ENCODE assay signal across 25 cellular contexts in the genomic region with DNA sequence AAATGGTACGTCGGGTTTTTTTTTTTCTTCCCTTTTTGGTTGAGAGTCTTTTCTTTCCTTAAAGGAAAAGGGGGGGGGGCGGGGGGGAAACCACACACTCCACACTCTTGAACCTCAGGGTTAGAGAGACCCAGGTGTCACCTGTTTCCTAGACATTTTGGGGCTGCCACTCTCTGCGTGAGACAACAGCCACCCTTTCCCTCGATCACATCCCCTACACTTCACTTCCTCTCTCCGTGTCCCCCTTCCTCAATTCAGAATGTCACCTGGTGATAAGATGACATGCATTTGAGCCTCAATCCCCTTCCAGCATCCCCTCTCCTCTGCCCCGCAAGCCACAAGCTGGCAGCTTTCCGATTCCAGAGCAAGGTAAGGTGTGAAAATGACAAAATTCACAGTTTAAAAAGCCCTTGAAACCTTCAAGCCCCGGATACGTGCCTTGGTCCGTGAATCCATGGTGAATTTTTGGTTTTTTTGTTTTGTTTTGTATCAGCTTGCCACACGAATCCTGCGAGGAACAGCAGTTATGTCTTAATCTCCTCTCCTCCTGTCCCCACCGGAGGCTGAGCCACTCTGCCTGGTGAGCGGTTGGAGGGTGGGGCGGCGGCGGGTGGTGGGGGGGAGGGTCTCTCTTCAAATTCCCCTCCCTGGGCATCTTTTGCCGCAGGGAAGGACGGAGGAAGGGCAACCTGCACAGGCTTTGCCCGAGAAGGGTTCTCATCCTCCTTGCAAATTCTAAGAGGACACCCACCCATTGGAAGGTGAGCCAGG. TPM values are rescaled to one million over a fixed set of nuclear protein-coding genes. Genes with fewer than 3 reads are reported as not detected.
DNase-seq lines count a peak whose midpoint lies in the region; ATAC-seq and TF ChIP-seq lines count a peak whose summit lies in the region.
"Had no signal": no experiment of that assay in that cellular context is flagged by ENCODE, and none has a peak within 500 bp of the region (broad histone marks: within the 10 kb centered on the region; RNA-seq: fewer than 3 reads in every experiment).

No MANE protein-coding gene starts in this region.

- no peak overlapping the region for H3K27ac ChIP-seq in neuronal stem cell (replicated peaks; ENCODE audit: low read length)
- no peak overlapping the region for H3K27ac ChIP-seq in upper lobe of right lung
- H3K27ac ChIP-seq: tibial artery had no signal

- no peak for TF ChIP-seq CTCF in brain (conservative IDR thresholded peaks at IDR 0.05)
- TF ChIP-seq CTCF in upper lobe of right lung (IDR thresholded peaks at IDR 0.05) = no peak

- H3K4me3 ChIP-seq in neuronal stem cell (ENCODE audit: low read length in 2 of 2) (no peak overlapping the region), upper lobe of right lung (no peak overlapping the region)
- H3K4me3 ChIP-seq: smooth muscle cell, tibial artery had no signal

- H3K27me3 ChIP-seq in neuronal stem cell (ENCODE audit: control insufficient read depth in 3 of 3, insufficient read depth in 3 of 3, low read depth in 1 of 3, low read length in 3 of 3) = peaks cover 0 to 4% (median 0%) of the 10 kb centered on the region in 3 experiments
- H3K27me3 ChIP-seq in upper lobe of right lung = peaks cover 56% of the 10 kb centered on the region

- peak; percentile 1 for DNase-seq in GF-D8 (lab: John Stamatoyannopoulos, UW)
- DNase-seq in NCI-H82 (lab: John Stamatoyannopoulos, UW) = peak; percentile 63
- DNase-seq in neuronal stem cell (ENCODE audit: low spot score) = no peak
- DNase-seq in kidney glomerular epithelial cell (lab: John Stamatoyannopoulos, UW) = no peak
- DNase-seq in upper lobe of right lung = no peak
- no peak for DNase-seq in stimulated activated CD4-positive, alpha-beta T cell treated with anti-CD3 and anti-CD28 coated beads, Interleukin-4, amount 100 ng/mL, for 24 hours
- DNase-seq: activated CD4-positive, alpha-beta T cell treated with anti-CD3 and anti-CD28 coated beads for 4 hours; activated naive CD4-positive, alpha-beta T cell treated with anti-CD3 and anti-CD28 coated beads, Interleukin-2, amount 10 ng/mL, durations not matched to agents 7 days and 5 days; activated T-cell treated with anti-CD3 and anti-CD28 coated beads, Interleukin-2, amount 50 U/mL, for 72 hours; aorta; CD8-positive, alpha-beta T cell; cerebellar nuclear complex; DMS53; erythroblast; HFFc6; immature natural killer cell; NCI-H1092 treated with DMSO at 0.1 percent for 48 hours; NCI-H774; stimulated activated CD4-positive, alpha-beta T cell treated with anti-CD3 and anti-CD28 coated beads, Interleukin-2, amount 100 ng/mL, for 48 hours; T-cell; tibial artery had no signal

- peaks cover 18 to 41% of the 10 kb centered on the region in 2 donors for H3K36me3 ChIP-seq in neuronal stem cell (replicated peaks in 1 of 2; ENCODE audit: control insufficient read depth in 2 of 2, insufficient read depth in 2 of 2, low read length in 2 of 2)
- H3K36me3 ChIP-seq in upper lobe of right lung = no peaks in the 10 kb centered on the region
- H3K36me3 ChIP-seq: tibial artery had no signal

- H3K4me3 Mint-ChIP-seq in brain = peak overlapping the region; percentile 59 to 95 (median 91)
- H3K4me3 Mint-ChIP-seq: activated naive CD4-positive, alpha-beta T cell treated with anti-CD3 and anti-CD28 coated beads, Interleukin-2, amount 10 ng/mL, durations not matched to agents 7 days and 5 days; activated T-cell treated with anti-CD3 and anti-CD28 coated beads, Interleukin-2, amount 50 U/mL, for 72 hours; CD8-positive, alpha-beta T cell; HFFc6; stimulated activated naive CD8-positive, alpha-beta T cell treated with anti-CD3 and anti-CD28 coated beads, Interleukin-15, Interleukin-2, amounts not matched to agents 100 ng/mL and 50 ng/mL, for 24 hours had no signal

- H3K9ac ChIP-seq in neuronal stem cell (ENCODE audit: low read depth, low read length, poor library complexity) = peak overlapping the region; percentile 37

- H2BK5ac ChIP-seq in neuronal stem cell (ENCODE audit: low read length) = no peak overlapping the region

- H3K18ac ChIP-seq in neuronal stem cell (ENCODE audit: low read length) = no peak overlapping the region

- no peak overlapping the region for H3K4ac ChIP-seq in neuronal stem cell (ENCODE audit: low read length)

- no peak overlapping the region for H3K14ac ChIP-seq in neuronal stem cell (ENCODE audit: low read length)

- peaks cover 21% of the 10 kb centered on the region for H3K79me1 ChIP-seq in neuronal stem cell (ENCODE audit: low read depth, low read length)

- no peak overlapping the region for H3K4me2 ChIP-seq in neuronal stem cell (ENCODE audit: insufficient read depth, low read length, poor library complexity, severe bottlenecking)
- H3K4me2 ChIP-seq: smooth muscle cell had no signal

- peaks cover 4% of the 10 kb centered on the region for H3K27me3 Mint-ChIP-seq in brain

- peaks cover 19 to 23% of the 10 kb centered on the region in 2 donors for H3K4me1 ChIP-seq in neuronal stem cell (ENCODE audit: control insufficient read depth in 2 of 2, insufficient read depth in 1 of 2, low read depth in 1 of 2, low read length in 2 of 2)
- peaks cover 10% of the 10 kb centered on the region for H3K4me1 ChIP-seq in upper lobe of right lung

- no peak for ATAC-seq in upper lobe of right lung
- ATAC-seq in GM18520 (IDR thresholded peaks at IDR 0.05; ENCODE audit: unreplicated experiment) = no peak
- ATAC-seq: activated T-cell treated with anti-CD3 and anti-CD28 coated beads, Interleukin-2, amount 50 U/mL, for 72 hours; CD8-positive, alpha-beta T cell; T-cell had no signal

- no peak overlapping the region for H2BK12ac ChIP-seq in neuronal stem cell (ENCODE audit: low read length)

- H4K91ac ChIP-seq in neuronal stem cell (ENCODE audit: low read depth, low read length, poor library complexity) = no peak overlapping the region

- H4K8ac ChIP-seq in neuronal stem cell (ENCODE audit: low read depth, low read length) = no peak overlapping the region

- H2AFZ ChIP-seq in neuronal stem cell (ENCODE audit: low read length) = no peak overlapping the region

- no peak overlapping the region for H2BK15ac ChIP-seq in neuronal stem cell (ENCODE audit: low read length)

- peak overlapping the region; percentile 60 to 98 (median 93) for H3K27ac Mint-ChIP-seq in brain
- H3K27ac Mint-ChIP-seq: activated naive CD4-positive, alpha-beta T cell treated with anti-CD3 and anti-CD28 coated beads, Interleukin-2, amount 10 ng/mL, durations not matched to agents 7 days and 5 days; activated T-cell treated with anti-CD3 and anti-CD28 coated beads, Interleukin-2, amount 50 U/mL, for 72 hours; CD8-positive, alpha-beta T cell; HFFc6; stimulated activated naive CD8-positive, alpha-beta T cell treated with anti-CD3 and anti-CD28 coated beads, Interleukin-15, Interleukin-2, amounts not matched to agents 100 ng/mL and 50 ng/mL, for 24 hours; T-cell had no signal

- no peak overlapping the region for H2AK5ac ChIP-seq in neuronal stem cell (ENCODE audit: low read depth, low read length)

- H3K9me3 ChIP-seq in neuronal stem cell (replicated peaks in 1 of 2; ENCODE audit: control insufficient read depth in 2 of 2, insufficient read depth in 1 of 2, low read depth in 1 of 2, low read length in 2 of 2) = peaks cover 0 to 2% of the 10 kb centered on the region in 2 donors
- H3K9me3 ChIP-seq in upper lobe of right lung = no peaks in the 10 kb centered on the region
- H3K9me3 ChIP-seq: tibial artery had no signal

- H2BK120ac ChIP-seq in neuronal stem cell (ENCODE audit: low read depth, low read length) = no peak overlapping the region

- peaks cover 51% of the 10 kb centered on the region for H3K4me1 Mint-ChIP-seq in brain

- no peak overlapping the region for H3K23ac ChIP-seq in neuronal stem cell (ENCODE audit: low read depth, low read length, poor library complexity)

- H3K36me3 Mint-ChIP-seq in brain = peaks cover 32% of the 10 kb centered on the region
- H3K36me3 Mint-ChIP-seq: activated naive CD4-positive, alpha-beta T cell treated with anti-CD3 and anti-CD28 coated beads, Interleukin-2, amount 10 ng/mL, durations not matched to agents 7 days and 5 days; CD8-positive, alpha-beta T cell; immature natural killer cell; T-cell had no signal

- WGBS in neuronal stem cell (ENCODE audit: extremely low coverage in 2 of 2, insufficient read length in 2 of 2, insufficient replicate concordance in 1 of 2), 2 donors = no CpG with 5 or more reads among the region's 21 CpGs

- intact Hi-C loops in upper lobe of right lung (cut with DNase I) = no loop called here

- H3K9me3 Mint-ChIP-seq in brain = no peaks in the 10 kb centered on the region
- H3K9me3 Mint-ChIP-seq: activated naive CD4-positive, alpha-beta T cell treated with anti-CD3 and anti-CD28 coated beads, Interleukin-2, amount 10 ng/mL, durations not matched to agents 7 days and 5 days; activated T-cell treated with anti-CD3 and anti-CD28 coated beads, Interleukin-2, amount 50 U/mL, for 72 hours; CD8-positive, alpha-beta T cell; HFFc6; immature natural killer cell; stimulated activated naive CD8-positive, alpha-beta T cell treated with anti-CD3 and anti-CD28 coated beads, Interleukin-15, Interleukin-2, amounts not matched to agents 100 ng/mL and 50 ng/mL, for 24 hours; T-cell had no signal

RNA-seq across cellular contexts. Expression of gene PTPRS, which starts 4.2 kb away (rescaled TPM):
- 52.5 TPM for polyA plus RNA-seq in brain (ENCODE audit: insufficient read depth, low read depth, low replicate concordance)
- polyA plus RNA-seq in neuronal stem cell (2013, experiment 1 of 2) = 162 TPM
- polyA plus RNA-seq in neuronal stem cell (2013, experiment 2 of 2) = 172 TPM
- 131 TPM for total RNA-seq in upper lobe of right lung

Comparison
In these comparisons a context has a peak if more than half of its experiments do, and no peak if none do; other contexts are left out.
1. DNase-seq: peak in GF-D8 (single experiment) and NCI-H82 (single experiment); none in neuronal stem cell (single experiment), kidney glomerular epithelial cell (single experiment), upper lobe of right lung (single experiment) and stimulated activated CD4-positive, alpha-beta T cell treated with anti-CD3 and anti-CD28 coated beads, Interleukin-4, amount 100 ng/mL, for 24 hours (single experiment).